Comparison of ENCODE assay signal across 8 cellular contexts in genomic region chr20:36606171-36607116, GRCh38. TPM values are rescaled to one million over a fixed set of nuclear protein-coding genes. Genes with fewer than 3 reads are reported as not detected.
DNase-seq lines count a peak whose midpoint lies in the region; ATAC-seq lines count a peak whose summit lies in the region.

No MANE protein-coding gene starts in this region.

- DNase-seq in Caki2 (ENCODE audit: low read depth) (peak; percentile 53), Kasumi-1 (lab: John Stamatoyannopoulos, UW) (peak; percentile 46 to 48), iPS DF 6.9 (ENCODE audit: low read depth, low spot score) (no peak), NCI-H1092 (lab: John Stamatoyannopoulos, UW) (no peak)
- DNase-seq in activated naive CD4-positive, alpha-beta T cell treated with anti-CD3 and anti-CD28 coated beads for 36 hours: peak; percentile 32
- peak in 1 of 2 donors; percentile 64 for DNase-seq in stimulated activated effector memory CD8-positive, alpha-beta T cell treated with anti-CD3 and anti-CD28 coated beads, Interleukin-12 subunit alpha, Interleukin-12 subunit beta, amount 100 ng/mL, for 72 hours (ENCODE audit: low spot score in 2 of 2)
- no peak for DNase-seq in activated effector memory CD4-positive, alpha-beta T cell treated with Interleukin-2 at 50 U/mL for 16 hours

- no peak overlapping the region for H3K27ac ChIP-seq in iPS DF 6.9 (ENCODE audit: low read length)

- no peaks in the 10 kb centered on the region for H3K27me3 ChIP-seq in iPS DF 6.9 (ENCODE audit: control insufficient read depth, insufficient read depth, low read length)

- in situ Hi-C loops in Caki2 (cut with HindIII; ENCODE audit: low pct_unique_long_range_greater_than_20kb, low sequenced_read_pairs): no loop called here

- no peaks in the 10 kb centered on the region for H3K9me3 ChIP-seq in iPS DF 6.9 (ENCODE audit: control insufficient read depth, insufficient read depth, low read length)

- peaks cover 25% of the 10 kb centered on the region for H3K4me1 Mint-ChIP-seq in activated naive CD4-positive, alpha-beta T cell treated with anti-CD3 and anti-CD28 coated beads for 36 hours (ENCODE audit: low read depth)
- H3K4me1 Mint-ChIP-seq in stimulated activated effector memory CD8-positive, alpha-beta T cell treated with anti-CD3 and anti-CD28 coated beads, Interleukin-12 subunit alpha, Interleukin-12 subunit beta, amount 100 ng/mL, for 72 hours: peaks cover 42% of the 10 kb centered on the region

- peaks cover 5% of the 10 kb centered on the region; the same call in 1 of the 2 replicates for H3K36me3 ChIP-seq in iPS DF 6.9 (ENCODE audit: control insufficient read depth, insufficient read depth, low read length)

- CTCF ChIA-PET in activated naive CD4-positive, alpha-beta T cell treated with anti-CD3 and anti-CD28 coated beads for 36 hours (lab: Charles Lee): interaction anchor here (0.6 to 4.3 kb wide), 17 partner anchors 8 to 148 kb away, joined by 3 to 54 read pairs (median 5); partner anchors contain the start of genes SLA2 and TGIF2

- peaks cover 2% of the 10 kb centered on the region for H3K4me1 ChIP-seq in iPS DF 6.9 (ENCODE audit: control insufficient read depth, insufficient read depth, low read length)

- H3K4me3 ChIP-seq in iPS DF 6.9 (ENCODE audit: low read length): peak overlapping the region; percentile 90

- H3K36me3 Mint-ChIP-seq in activated naive CD4-positive, alpha-beta T cell treated with anti-CD3 and anti-CD28 coated beads for 36 hours (ENCODE audit: low read depth): peaks cover 28% of the 10 kb centered on the region
- H3K36me3 Mint-ChIP-seq in stimulated activated effector memory CD8-positive, alpha-beta T cell treated with anti-CD3 and anti-CD28 coated beads, Interleukin-12 subunit alpha, Interleukin-12 subunit beta, amount 100 ng/mL, for 72 hours: peaks cover 67% of the 10 kb centered on the region

- H3K4me3 Mint-ChIP-seq in activated naive CD4-positive, alpha-beta T cell treated with anti-CD3 and anti-CD28 coated beads for 36 hours: peak overlapping the region; percentile 97
- peak overlapping the region; percentile 94 for H3K4me3 Mint-ChIP-seq in stimulated activated effector memory CD8-positive, alpha-beta T cell treated with anti-CD3 and anti-CD28 coated beads, Interleukin-12 subunit alpha, Interleukin-12 subunit beta, amount 100 ng/mL, for 72 hours

- ATAC-seq in stimulated activated effector memory CD8-positive, alpha-beta T cell treated with anti-CD3 and anti-CD28 coated beads, Interleukin-12 subunit alpha, Interleukin-12 subunit beta, amount 100 ng/mL, for 72 hours: no peak
- no peak for ATAC-seq in GM19395 (IDR thresholded peaks at IDR 0.05; ENCODE audit: unreplicated experiment)

- intact Hi-C loops in activated naive CD4-positive, alpha-beta T cell treated with anti-CD3 and anti-CD28 coated beads for 36 hours (cut with micrococcal nuclease): loop anchor here (2.0 to 5.0 kb wide), 2 partner anchors 99 to 144 kb away; no protein-coding TSS in a partner anchor

- peak overlapping the region; percentile 88 for H3K27ac Mint-ChIP-seq in activated naive CD4-positive, alpha-beta T cell treated with anti-CD3 and anti-CD28 coated beads for 36 hours
- H3K27ac Mint-ChIP-seq in stimulated activated effector memory CD8-positive, alpha-beta T cell treated with anti-CD3 and anti-CD28 coated beads, Interleukin-12 subunit alpha, Interleukin-12 subunit beta, amount 100 ng/mL, for 72 hours: peak overlapping the region; percentile 94

- no CpG with 5 or more reads among the region's 29 CpGs for WGBS in iPS DF 6.9 (ENCODE audit: insufficient coverage, insufficient read length)

- H3K27me3 Mint-ChIP-seq in activated naive CD4-positive, alpha-beta T cell treated with anti-CD3 and anti-CD28 coated beads for 36 hours (ENCODE audit: low read depth): no peaks in the 10 kb centered on the region

- H3K9me3 Mint-ChIP-seq in activated naive CD4-positive, alpha-beta T cell treated with anti-CD3 and anti-CD28 coated beads for 36 hours: no peaks in the 10 kb centered on the region
- H3K9me3 Mint-ChIP-seq in stimulated activated effector memory CD8-positive, alpha-beta T cell treated with anti-CD3 and anti-CD28 coated beads, Interleukin-12 subunit alpha, Interleukin-12 subunit beta, amount 100 ng/mL, for 72 hours: no peaks in the 10 kb centered on the region

RNA-seq across cellular contexts. Expression of gene RAB5IF, which starts 0.9 kb away (rescaled TPM):
- 405 and 423 TPM in 2 replicates for total RNA-seq in Caki2 (2014; rRNA removed; shearing (Covaris generic); ENCODE audit: low replicate concordance)
- 10 to 100 TPM; 79.8 to 85.9 TPM for total RNA-seq in activated naive CD4-positive, alpha-beta T cell treated with anti-CD3 and anti-CD28 coated beads for 36 hours

RNA-seq across cellular contexts. Expression of gene TGIF2, which starts 33.0 kb away (rescaled TPM):
- total RNA-seq in Caki2 (2014; rRNA removed; shearing (Covaris generic); ENCODE audit: low replicate concordance): 3.4 and 8.2 TPM in 2 replicates
- total RNA-seq in activated naive CD4-positive, alpha-beta T cell treated with anti-CD3 and anti-CD28 coated beads for 36 hours: 10 to 100 TPM; 32.2 to 33.6 TPM

RNA-seq across cellular contexts. Expression of gene SLA2, which starts 39.6 kb away (rescaled TPM):
- total RNA-seq in Caki2 (2014; rRNA removed; shearing (Covaris generic); ENCODE audit: low replicate concordance): 0.27 TPM in 1 of 2 replicates, not detected in the other
- total RNA-seq in activated naive CD4-positive, alpha-beta T cell treated with anti-CD3 and anti-CD28 coated beads for 36 hours: 10 to 100 TPM; 44.1 TPM

Comparison
In these comparisons a context has a peak if more than half of its experiments do, and no peak if none do; other contexts are left out.
1. DNase-seq: peak in Caki2 (single experiment), Kasumi-1 (2 of 2) and activated naive CD4-positive, alpha-beta T cell treated with anti-CD3 and anti-CD28 coated beads for 36 hours (single experiment); none in iPS DF 6.9 (single experiment), activated effector memory CD4-positive, alpha-beta T cell treated with Interleukin-2 at 50 U/mL for 16 hours (single experiment) and NCI-H1092 (single experiment).
2. RNA of gene SLA2, which starts 39.6 kb away (total RNA-seq): 44.1 TPM in activated naive CD4-positive, alpha-beta T cell treated with anti-CD3 and anti-CD28 coated beads for 36 hours; 0.27 TPM in Caki2; every median in the first group is over 10 times any median in the second.